ENCODE assay signal across 13 cellular contexts in genomic region chr20:54221996-54222890, GRCh38. TPM values are rescaled to one million over a fixed set of nuclear protein-coding genes. Genes with fewer than 3 reads are reported as not detected.
DNase-seq lines count a peak whose midpoint lies in the region; ATAC-seq and TF ChIP-seq lines count a peak whose summit lies in the region.
"Had no signal": no experiment of that assay in that cellular context is flagged by ENCODE, and none has a peak within 500 bp of the region (broad histone marks: within the 10 kb centered on the region; RNA-seq: fewer than 3 reads in every experiment).

No MANE protein-coding gene starts in this region.

- H3K27me3 Mint-ChIP-seq in CD4-positive, alpha-beta memory T cell = no peaks in the 10 kb centered on the region
- H3K27me3 Mint-ChIP-seq in H9 (ENCODE audit: low read depth) = no peaks in the 10 kb centered on the region
- no peaks in the 10 kb centered on the region for H3K27me3 Mint-ChIP-seq in activated T-helper 2 cell treated with anti-CD3 and anti-CD28 coated beads, Interferon-gamma antibody, Interleukin-2, Interleukin-4, amounts not matched to agents 10 μg/mL and 5 μg/mL and 100 μg/mL, durations not matched to agents 14 hours and 24 hours and 36 hours (ENCODE audit: low read depth)

- no peaks in the 10 kb centered on the region for H3K36me3 ChIP-seq in CD4-positive, alpha-beta memory T cell (ENCODE audit: insufficient read depth, low read length)
- H3K36me3 ChIP-seq in iPS-18a (ENCODE audit: control insufficient read depth, low read depth, low read length) (no peaks in the 10 kb centered on the region), brain microvascular endothelial cell (replicated peaks) (no peaks in the 10 kb centered on the region)
- H3K36me3 ChIP-seq: SJSA1 had no signal

- POLR2A ChIA-PET in CD4-positive, alpha-beta memory T cell (lab: Charles Lee; ENCODE audit: partially characterized antibody) = interaction anchor here (3.0 kb wide), 1 partner anchor 14 kb away, joined by 16 read pairs; the partner anchor contains the start of gene PFDN4

- no peak overlapping the region for H3K27ac ChIP-seq in CD4-positive, alpha-beta memory T cell (ENCODE audit: low read depth, low read length)
- no peak overlapping the region for H3K27ac ChIP-seq in H9 (ENCODE audit: insufficient read length, low read depth, low read length)
- H3K27ac ChIP-seq in iPS-18a (ENCODE audit: low read length) = peak overlapping the region; percentile 7
- no peak overlapping the region for H3K27ac ChIP-seq in brain microvascular endothelial cell
- H3K27ac ChIP-seq: SJSA1 had no signal

- no peak overlapping the region for H3T11ph ChIP-seq in H9 (ENCODE audit: low read length)

- no peaks in the 10 kb centered on the region for H3K79me1 ChIP-seq in H9 (ENCODE audit: insufficient read depth, low read depth, low read length, poor library complexity, severe bottlenecking)

- no peak overlapping the region for H2AFZ ChIP-seq in H9 (ENCODE audit: low read length)

- no peak for ATAC-seq in GM18907 (IDR thresholded peaks at IDR 0.05; ENCODE audit: unreplicated experiment)

- no peak overlapping the region for H2BK5ac ChIP-seq in H9 (ENCODE audit: insufficient read length, low read length)

- peaks cover 16% of the 10 kb centered on the region for H3K4me1 ChIP-seq in CD4-positive, alpha-beta memory T cell (ENCODE audit: insufficient read depth, low read length)
- H3K4me1 ChIP-seq in H9 (ENCODE audit: insufficient read depth, low read length) (peaks cover 5% of the 10 kb centered on the region; the same call in 1 of the 2 replicates), iPS-18a (ENCODE audit: control insufficient read depth, low read depth, low read length) (peaks cover 29% of the 10 kb centered on the region)
- H3K4me1 ChIP-seq: SJSA1 had no signal

- H3K14ac ChIP-seq in H9 (ENCODE audit: insufficient read depth, low read length) = peak overlapping the region; percentile 67; the same call in 1 of the 2 replicates

- no peak overlapping the region for H3K4me3 ChIP-seq in CD4-positive, alpha-beta memory T cell (ENCODE audit: low read length in 2 of 2)
- H3K4me3 ChIP-seq in iPS-18a (ENCODE audit: low read length) (no peak overlapping the region), brain microvascular endothelial cell (ENCODE audit: low read depth, low read length) (no peak overlapping the region)
- H3K4me3 ChIP-seq: SJSA1 had no signal

- H3K4ac ChIP-seq in H9 (ENCODE audit: low read depth, low read length) = no peak overlapping the region

- no peak overlapping the region for H3K23ac ChIP-seq in H9 (ENCODE audit: insufficient read length, low read depth, low read length)

- peaks cover 1 to 16% of the 10 kb centered on the region in 2 donors for H3K36me3 Mint-ChIP-seq in CD4-positive, alpha-beta memory T cell
- peaks cover under 1 to 15% (median 14%) of the 10 kb centered on the region in 3 experiments; a peak in 6 of 7 replicates for H3K36me3 Mint-ChIP-seq in H9 (ENCODE audit: insufficient read depth in 1 of 3, low read depth in 3 of 3)
- peaks cover 14% of the 10 kb centered on the region for H3K36me3 Mint-ChIP-seq in activated T-helper 2 cell treated with anti-CD3 and anti-CD28 coated beads, Interferon-gamma antibody, Interleukin-2, Interleukin-4, amounts not matched to agents 10 μg/mL and 5 μg/mL and 100 μg/mL, durations not matched to agents 14 hours and 24 hours and 36 hours (ENCODE audit: low read depth)

- H2BK15ac ChIP-seq in H9 (ENCODE audit: low read depth, low read length) = no peak overlapping the region

- DNase-seq in CD4-positive, alpha-beta memory T cell = no peak
- DNase-seq in H9 = no peak
- DNase-seq in activated T-helper 2 cell treated with anti-CD3 and anti-CD28 coated beads, Interferon-gamma antibody, Interleukin-2, Interleukin-4, amounts not matched to agents 10 μg/mL and 5 μg/mL and 100 μg/mL, durations not matched to agents 14 hours and 24 hours and 36 hours (ENCODE audit: low spot score) = no peak
- no peak for DNase-seq in stimulated activated CD4-positive, alpha-beta T cell treated with anti-CD3 and anti-CD28 coated beads, Interleukin-15, amount 100 ng/mL, for 24 hours
- no peak for DNase-seq in brain microvascular endothelial cell
- no peak for DNase-seq in NCI-H1436 (lab: John Stamatoyannopoulos, UW)
- DNase-seq: NCI-H2227 treated with DMSO at 0.1 percent for 48 hours; stimulated activated CD4-positive, alpha-beta T cell treated with anti-CD3 and anti-CD28 coated beads, Interleukin-4, amount 100 ng/mL, for 4 hours had no signal

- no peak overlapping the region for H2BK20ac ChIP-seq in H9 (ENCODE audit: low read depth, low read length, poor library complexity, severe bottlenecking)

- no peak overlapping the region for H3K4me2 ChIP-seq in H9 (ENCODE audit: insufficient read depth, insufficient read length, low read length)

- no CpG with 5 or more reads among the region's 17 CpGs for WGBS in H9 (ENCODE audit: extremely low coverage, insufficient read length, low lambda C conversion rate)

- peaks cover 10 to 23% (median 16%) of the 10 kb centered on the region in 4 donors for H3K4me1 Mint-ChIP-seq in CD4-positive, alpha-beta memory T cell
- peaks cover 35 to 43% of the 10 kb centered on the region in 2 experiments for H3K4me1 Mint-ChIP-seq in H9
- peaks cover 16% of the 10 kb centered on the region for H3K4me1 Mint-ChIP-seq in activated T-helper 2 cell treated with anti-CD3 and anti-CD28 coated beads, Interferon-gamma antibody, Interleukin-2, Interleukin-4, amounts not matched to agents 10 μg/mL and 5 μg/mL and 100 μg/mL, durations not matched to agents 14 hours and 24 hours and 36 hours (ENCODE audit: low read depth)

- peak overlapping the region in 3 of 8 donors; percentile 3 to 56 (median 40) for H3K4me3 Mint-ChIP-seq in CD4-positive, alpha-beta memory T cell
- H3K4me3 Mint-ChIP-seq in H9 = no peak overlapping the region; a peak in 1 of 5 replicates
- no peak overlapping the region for H3K4me3 Mint-ChIP-seq in activated T-helper 2 cell treated with anti-CD3 and anti-CD28 coated beads, Interferon-gamma antibody, Interleukin-2, Interleukin-4, amounts not matched to agents 10 μg/mL and 5 μg/mL and 100 μg/mL, durations not matched to agents 14 hours and 24 hours and 36 hours (ENCODE audit: low read depth)

- H3K23me2 ChIP-seq in H9 (ENCODE audit: insufficient read length, low read depth, low read length, poor library complexity, severe bottlenecking) = no peaks in the 10 kb centered on the region

- peak overlapping the region; percentile 12 for H4K5ac ChIP-seq in H9 (ENCODE audit: insufficient read length, low read depth, low read length)

- intact Hi-C loops in CD4-positive, alpha-beta memory T cell (cut with micrococcal nuclease) = loop anchor here (2.0 kb wide), 1 partner anchor 425 kb away; no protein-coding TSS in a partner anchor
- intact Hi-C loops in activated T-helper 2 cell treated with anti-CD3 and anti-CD28 coated beads, Interferon-gamma antibody, Interleukin-2, Interleukin-4, amounts not matched to agents 10 μg/mL and 5 μg/mL and 100 μg/mL, durations not matched to agents 14 hours and 24 hours and 36 hours (cut with micrococcal nuclease) = loop anchor here (5.0 to 10.0 kb wide), 2 partner anchors 65 to 253 kb away; partner anchors contain the start of gene DOK5

- H3K9ac ChIP-seq in H9 (ENCODE audit: extremely low read depth, insufficient read length, low read length) (no peak overlapping the region), iPS-18a (ENCODE audit: low read length) (no peak overlapping the region)

- no peaks in the 10 kb centered on the region for H3K9me3 Mint-ChIP-seq in CD4-positive, alpha-beta memory T cell
- no peaks in the 10 kb centered on the region for H3K9me3 Mint-ChIP-seq in H9
- no peaks in the 10 kb centered on the region for H3K9me3 Mint-ChIP-seq in activated T-helper 2 cell treated with anti-CD3 and anti-CD28 coated beads, Interferon-gamma antibody, Interleukin-2, Interleukin-4, amounts not matched to agents 10 μg/mL and 5 μg/mL and 100 μg/mL, durations not matched to agents 14 hours and 24 hours and 36 hours

- in situ Hi-C loops in brain microvascular endothelial cell (cut with HindIII; ENCODE audit: low pct_ligation_motif_present, low sequenced_read_pairs) = no loop called here

- H2BK12ac ChIP-seq in H9 (ENCODE audit: insufficient read length, low read depth, low read length) = no peak overlapping the region

- no peak overlapping the region for H3K18ac ChIP-seq in H9 (ENCODE audit: insufficient read length, low read depth, low read length)

- H3K9me3 ChIP-seq in CD4-positive, alpha-beta memory T cell (ENCODE audit: control insufficient read depth in 1 of 2, low read length in 2 of 2) = no peaks in the 10 kb centered on the region
- H3K9me3 ChIP-seq in H9 (ENCODE audit: control insufficient read depth, low read depth, low read length) (no peaks in the 10 kb centered on the region), iPS-18a (ENCODE audit: control insufficient read depth, low read depth, low read length) (no peaks in the 10 kb centered on the region)
- H3K9me3 ChIP-seq: SJSA1 had no signal

- peak overlapping the region; percentile 6 to 89 (median 85) for H3K27ac Mint-ChIP-seq in CD4-positive, alpha-beta memory T cell
- H3K27ac Mint-ChIP-seq in H9 = peak overlapping the region; percentile 18 to 48 (median 32); a peak in 5 of 7 replicates
- peak overlapping the region; percentile 40 for H3K27ac Mint-ChIP-seq in activated T-helper 2 cell treated with anti-CD3 and anti-CD28 coated beads, Interferon-gamma antibody, Interleukin-2, Interleukin-4, amounts not matched to agents 10 μg/mL and 5 μg/mL and 100 μg/mL, durations not matched to agents 14 hours and 24 hours and 36 hours

- no peak overlapping the region for H2AK5ac ChIP-seq in H9 (ENCODE audit: insufficient read length, low read length)

- H4K8ac ChIP-seq in H9 (replicated peaks; ENCODE audit: insufficient read length, low read depth, low read length) = no peak overlapping the region

- H3K56ac ChIP-seq in H9 (ENCODE audit: insufficient read length, low read depth, low read length) = no peak overlapping the region

- no peaks in the 10 kb centered on the region for H3K27me3 ChIP-seq in CD4-positive, alpha-beta memory T cell (ENCODE audit: insufficient read depth, low read length)
- no peaks in the 10 kb centered on the region for H3K27me3 ChIP-seq in H9 (ENCODE audit: insufficient read depth, low read length)
- H3K27me3 ChIP-seq in iPS-18a (ENCODE audit: control insufficient read depth, insufficient read depth, low read length) = no peaks in the 10 kb centered on the region
- H3K27me3 ChIP-seq in brain microvascular endothelial cell (replicated peaks) = no peaks in the 10 kb centered on the region
- H3K27me3 ChIP-seq: SJSA1 had no signal

- CTCF ChIA-PET in CD4-positive, alpha-beta memory T cell (lab: Charles Lee; ENCODE audit: partially characterized antibody) = interaction anchor here (1.3 to 1.4 kb wide), 2 partner anchors 8 to 22 kb away, joined by 4 to 6 read pairs; no protein-coding TSS in a partner anchor

- no peak overlapping the region for H2BK120ac ChIP-seq in H9 (ENCODE audit: low read depth, low read length, poor library complexity, severe bottlenecking)

- TF ChIP-seq CTCF in H9 (conservative IDR thresholded peaks at IDR 0.05) (no peak), brain microvascular endothelial cell (IDR thresholded peaks at IDR 0.05; ENCODE audit: low read depth, low read length, missing control alignments) (no peak)

- no peak overlapping the region for H4K91ac ChIP-seq in H9 (ENCODE audit: insufficient read length, low read depth, low read length)

- H4K20me1 ChIP-seq in H9 (ENCODE audit: control insufficient read depth, insufficient read depth, insufficient read length) = no peaks in the 10 kb centered on the region

- H3K79me2 ChIP-seq in H9 (ENCODE audit: insufficient read depth, low read length) = no peaks in the 10 kb centered on the region

RNA-seq across cellular contexts. Expression of gene PFDN4, which starts 14.4 kb away (rescaled TPM):
- 10 to 100 TPM; 15.2 to 16.7 TPM for total RNA-seq in CD4-positive, alpha-beta memory T cell
- polyA plus RNA-seq in CD4-positive, alpha-beta memory T cell = 10 to 100 TPM; 43.8 to 70.7 TPM
- total RNA-seq in H9 (2021) = 69.1 and 73.6 TPM in 2 replicates
- 52.2 and 55.1 TPM in 2 replicates for total RNA-seq in activated T-helper 2 cell treated with anti-CD3 and anti-CD28 coated beads, Interferon-gamma antibody, Interleukin-2, Interleukin-4, amounts not matched to agents 10 μg/mL and 5 μg/mL and 100 μg/mL, durations not matched to agents 14 hours and 24 hours and 36 hours

RNA-seq across cellular contexts. Expression of gene CYP24A1, which starts 48.5 kb away (rescaled TPM):
- 1 to 10 TPM; 3.0 to 3.7 TPM for total RNA-seq in CD4-positive, alpha-beta memory T cell
- under 1 TPM; 0.59 to 0.86 TPM for polyA plus RNA-seq in CD4-positive, alpha-beta memory T cell
- not detected in 2 replicates for total RNA-seq in H9 (2021)
- not detected in 2 replicates for total RNA-seq in activated T-helper 2 cell treated with anti-CD3 and anti-CD28 coated beads, Interferon-gamma antibody, Interleukin-2, Interleukin-4, amounts not matched to agents 10 μg/mL and 5 μg/mL and 100 μg/mL, durations not matched to agents 14 hours and 24 hours and 36 hours
- total RNA-seq: fibroblast of lung, SJSA1, temporal lobe had no signal
- polyA plus RNA-seq: fibroblast of lung had no signal

Comparison
In these comparisons a context has a peak if more than half of its experiments do, and no peak if none do; other contexts are left out.
1. H3K27ac Mint-ChIP-seq: peak in every context shown above with its lines; median percentile 85 in CD4-positive, alpha-beta memory T cell; 40 in activated T-helper 2 cell treated with anti-CD3 and anti-CD28 coated beads, Interferon-gamma antibody, Interleukin-2, Interleukin-4, amounts not matched to agents 10 μg/mL and 5 μg/mL and 100 μg/mL, durations not matched to agents 14 hours and 24 hours and 36 hours; 32 in H9.